Comparison of ENCODE assay signal across 10 cellular contexts in genomic region chr12:88063375-88063774, GRCh38. TPM values are rescaled to one million over a fixed set of nuclear protein-coding genes. Genes with fewer than 3 reads are reported as not detected.
A peak's percentile ranks its signal among the peaks of the same experiment; 100 is the strongest.
DNase-seq lines count a peak whose midpoint lies in the region; ATAC-seq, FAIRE-seq and TF ChIP-seq lines count a peak whose summit lies in the region.
"Had no signal": no experiment of that assay in that cellular context is flagged by ENCODE, and none has a peak within 500 bp of the region (broad histone marks: within the 10 kb centered on the region; RNA-seq: fewer than 3 reads in every experiment).

No MANE protein-coding gene starts in this region.

- H3K4me1 ChIP-seq in mesenchymal stem cell (ENCODE audit: control insufficient read depth, insufficient read depth, low read depth, low read length) (peaks cover under 1% of the 10 kb centered on the region), upper lobe of right lung (no peaks in the 10 kb centered on the region), small intestine (ENCODE audit: control insufficient read depth in 2 of 2, insufficient read depth in 1 of 2, low read depth in 1 of 2, low read length in 1 of 2) (no peaks in the 10 kb centered on the region)
- H3K4me1 ChIP-seq: prostate gland had no signal

- no peak for FAIRE-seq in small intestine (lab: Jason Lieb, UNC)

- no peak overlapping the region for H2BK5ac ChIP-seq in mesenchymal stem cell (ENCODE audit: low read depth, low read length, poor library complexity, severe bottlenecking)

- no peak overlapping the region for H2AK5ac ChIP-seq in mesenchymal stem cell (ENCODE audit: low read length, severe bottlenecking)

- peaks cover 4 to 52% of the 10 kb centered on the region in 2 experiments for H3K36me3 ChIP-seq in mesenchymal stem cell (ENCODE audit: control insufficient read depth in 1 of 2, insufficient read depth in 2 of 2, low read depth in 1 of 2, low read length in 2 of 2)
- H3K36me3 ChIP-seq in upper lobe of right lung, result peaks cover 15% of the 10 kb centered on the region
- peaks cover 0 to under 1% of the 10 kb centered on the region in 2 donors for H3K36me3 ChIP-seq in small intestine (ENCODE audit: control insufficient read depth in 2 of 2, insufficient read depth in 2 of 2, low read length in 2 of 2)
- H3K36me3 ChIP-seq: prostate gland had no signal

- ATAC-seq in GM18873 (IDR thresholded peaks at IDR 0.05; ENCODE audit: low FRiP score, unreplicated experiment), result peak; percentile 94
- ATAC-seq in HG03469 (IDR thresholded peaks at IDR 0.05; ENCODE audit: unreplicated experiment), result peak; percentile 95
- ATAC-seq in upper lobe of right lung, result no peak

- intact Hi-C loops in upper lobe of right lung (cut with DNase I), result no loop called here

- H2AFZ ChIP-seq in mesenchymal stem cell (ENCODE audit: low read depth, low read length), result no peak overlapping the region

- H4K91ac ChIP-seq in mesenchymal stem cell (ENCODE audit: low read length), result no peak overlapping the region

- no peak overlapping the region for H4K8ac ChIP-seq in mesenchymal stem cell (ENCODE audit: low read length)

- H3K4me2 ChIP-seq in mesenchymal stem cell (ENCODE audit: low read length, poor library complexity, severe bottlenecking), result no peak overlapping the region

- H3K27ac ChIP-seq in mesenchymal stem cell (ENCODE audit: low read length, poor library complexity, severe bottlenecking), result no peak overlapping the region
- no peak overlapping the region for H3K27ac ChIP-seq in upper lobe of right lung
- H3K27ac ChIP-seq in small intestine (ENCODE audit: low read depth in 1 of 2, low read length in 1 of 2), result no peak overlapping the region
- H3K27ac ChIP-seq: prostate gland had no signal

- no peaks in the 10 kb centered on the region for H3K79me1 ChIP-seq in mesenchymal stem cell (replicated peaks; ENCODE audit: low read length, poor library complexity, severe bottlenecking)

- no peak overlapping the region for H2BK15ac ChIP-seq in mesenchymal stem cell (ENCODE audit: low read depth, poor library complexity, severe bottlenecking)

- H3K9me3 ChIP-seq in mesenchymal stem cell (ENCODE audit: control insufficient read depth, low read length), result no peaks in the 10 kb centered on the region
- H3K9me3 ChIP-seq in upper lobe of right lung, result no peaks in the 10 kb centered on the region
- H3K9me3 ChIP-seq in small intestine (ENCODE audit: control insufficient read depth, low read depth), result no peaks in the 10 kb centered on the region
- H3K9me3 ChIP-seq: prostate gland had no signal

- TF ChIP-seq CTCF in upper lobe of right lung (IDR thresholded peaks at IDR 0.05), result no peak

- H2BK12ac ChIP-seq in mesenchymal stem cell (ENCODE audit: low read length in 2 of 2), result no peak overlapping the region

- H3K4ac ChIP-seq in mesenchymal stem cell (ENCODE audit: low read depth in 1 of 2, low read length in 2 of 2), result no peak overlapping the region

- no peak overlapping the region for H3K14ac ChIP-seq in mesenchymal stem cell (ENCODE audit: low read length in 2 of 2)

- H3K27me3 ChIP-seq in mesenchymal stem cell (ENCODE audit: control insufficient read depth in 1 of 2, insufficient read depth in 1 of 2, low read length in 2 of 2) (no peaks in the 10 kb centered on the region), upper lobe of right lung (no peaks in the 10 kb centered on the region), small intestine (ENCODE audit: control insufficient read depth in 2 of 2, insufficient read depth in 2 of 2, low read length in 2 of 2) (no peaks in the 10 kb centered on the region)

- H3K23ac ChIP-seq in mesenchymal stem cell (ENCODE audit: low read length in 2 of 2), result no peak overlapping the region

- no peak overlapping the region for H3K9ac ChIP-seq in mesenchymal stem cell (ENCODE audit: low read length)

- no peak overlapping the region for H3K4me3 ChIP-seq in mesenchymal stem cell (ENCODE audit: insufficient read depth in 1 of 2, low read depth in 1 of 2, low read length in 2 of 2)
- no peak overlapping the region for H3K4me3 ChIP-seq in upper lobe of right lung
- H3K4me3 ChIP-seq in small intestine (ENCODE audit: low read depth in 1 of 2, low read length in 2 of 2), result no peak overlapping the region
- H3K4me3 ChIP-seq: prostate gland had no signal

- no CpG with 5 or more reads among the region's 2 CpGs for WGBS in mesenchymal stem cell
- WGBS in small intestine, 3 donors, result 82 to 94% (median 87%) methylated on average over 2 of the region's 2 CpGs

- DNase-seq in HCEC 1CT (peak; percentile 67), mesenchymal stem cell (peak; percentile 70), upper lobe of right lung (no peak), small intestine (no peak), NCI-H446 (lab: John Stamatoyannopoulos, UW) (no peak)
- DNase-seq: amygdala, NCI-H146 had no signal

- H2BK120ac ChIP-seq in mesenchymal stem cell (ENCODE audit: low read depth, low read length), result no peak overlapping the region

- no peak overlapping the region for H3K18ac ChIP-seq in mesenchymal stem cell (ENCODE audit: low read depth in 1 of 2, low read length in 2 of 2)

RNA-seq across cellular contexts. Expression of gene C12orf50, which starts 34.2 kb away (rescaled TPM):
- 0.04 TPM for polyA plus RNA-seq in mesenchymal stem cell (2013, experiment 1 of 2)
- 0.01 TPM for polyA plus RNA-seq in mesenchymal stem cell (2013, experiment 2 of 2)
- total RNA-seq in upper lobe of right lung, result not detected
- not detected for polyA plus RNA-seq in small intestine

Comparison
In these comparisons a context has a peak if more than half of its experiments do, and no peak if none do; other contexts are left out.
1. DNase-seq: peak in HCEC 1CT (single experiment) and mesenchymal stem cell (single experiment); none in upper lobe of right lung (single experiment), small intestine (single experiment) and NCI-H446 (0 of 2).